11 cellular contexts compared by ENCODE assay signal in genomic region chr14:89615421-89615820, GRCh38.
DNase-seq lines count a peak whose midpoint lies in the region; ATAC-seq and TF ChIP-seq lines count a peak whose summit lies in the region.
"Had no signal": no experiment of that assay in that cellular context is flagged by ENCODE, and none has a peak within 500 bp of the region (broad histone marks: within the 10 kb centered on the region; RNA-seq: fewer than 3 reads in every experiment).

No MANE protein-coding gene starts in this region.

- no peak for DNase-seq in CD8-positive, alpha-beta memory T cell
- peak; percentile 50 for DNase-seq in astrocyte of the hippocampus (ENCODE audit: low read depth, low spot score)
- DNase-seq in naive thymus-derived CD4-positive, alpha-beta T cell: no peak
- DNase-seq in occipital lobe (lab: John Stamatoyannopoulos, UW): no peak
- no peak for DNase-seq in brain microvascular endothelial cell
- DNase-seq: MM.1S, NCI-H345, SHP77 had no signal

- H3K4me3 ChIP-seq in CD8-positive, alpha-beta memory T cell (ENCODE audit: low read length): peak overlapping the region; percentile 1
- H3K4me3 ChIP-seq in HUES64 (ENCODE audit: low read length) (peak overlapping the region; percentile 42), brain microvascular endothelial cell (ENCODE audit: low read depth, low read length) (no peak overlapping the region)
- H3K4me3 ChIP-seq in naive thymus-derived CD4-positive, alpha-beta T cell (ENCODE audit: low read length): no peak overlapping the region

- no peaks in the 10 kb centered on the region for H3K36me3 ChIP-seq in CD8-positive, alpha-beta memory T cell (ENCODE audit: insufficient read depth, low read length)
- H3K36me3 ChIP-seq in HUES64 (ENCODE audit: insufficient read depth, low read length): peaks cover 5% of the 10 kb centered on the region; the same call in 1 of the 2 replicates
- peaks cover 0 to 4% (median 0%) of the 10 kb centered on the region in 3 experiments for H3K36me3 ChIP-seq in naive thymus-derived CD4-positive, alpha-beta T cell (ENCODE audit: control insufficient read depth in 2 of 3, insufficient read depth in 3 of 3, low read length in 3 of 3)
- H3K36me3 ChIP-seq in brain microvascular endothelial cell (replicated peaks): no peaks in the 10 kb centered on the region

- no peak for ATAC-seq in naive thymus-derived CD4-positive, alpha-beta T cell
- ATAC-seq in HG02763 (IDR thresholded peaks at IDR 0.05; ENCODE audit: unreplicated experiment) (no peak), HG02840 (IDR thresholded peaks at IDR 0.05; ENCODE audit: low FRiP score, unreplicated experiment) (no peak)

- no peaks in the 10 kb centered on the region for H3K27me3 ChIP-seq in CD8-positive, alpha-beta memory T cell (ENCODE audit: insufficient read depth, low read length, poor library complexity, severe bottlenecking)
- H3K27me3 ChIP-seq in HUES64 (ENCODE audit: insufficient read depth, low read length) (peaks cover 3% of the 10 kb centered on the region; the same call in 1 of the 2 replicates), brain microvascular endothelial cell (replicated peaks) (no peaks in the 10 kb centered on the region)
- H3K27me3 ChIP-seq in naive thymus-derived CD4-positive, alpha-beta T cell (ENCODE audit: control insufficient read depth in 2 of 2, insufficient read depth in 2 of 2, low read length in 2 of 2): no peaks in the 10 kb centered on the region

- H3K27me3 Mint-ChIP-seq in CD8-positive, alpha-beta memory T cell: no peaks in the 10 kb centered on the region
- H3K27me3 Mint-ChIP-seq in naive thymus-derived CD4-positive, alpha-beta T cell: no peaks in the 10 kb centered on the region

- 16% methylated on average over 3 of the region's 3 CpGs for WGBS in HUES64

- intact Hi-C loops in naive thymus-derived CD4-positive, alpha-beta T cell (cut with micrococcal nuclease): loop anchor here (1.0 to 5.0 kb wide), 5 partner anchors 11 to 782 kb away; partner anchors contain the start of gene CALM1 (in 1 of the 2)

- no peaks in the 10 kb centered on the region for H3K9me3 ChIP-seq in CD8-positive, alpha-beta memory T cell (ENCODE audit: low read length)
- H3K9me3 ChIP-seq in HUES64 (ENCODE audit: insufficient read depth, low read depth, low read length): no peaks in the 10 kb centered on the region
- H3K9me3 ChIP-seq in naive thymus-derived CD4-positive, alpha-beta T cell (ENCODE audit: control insufficient read depth in 2 of 3, low read length in 3 of 3): no peaks in the 10 kb centered on the region

- TF ChIP-seq CTCF in brain microvascular endothelial cell (IDR thresholded peaks at IDR 0.05; ENCODE audit: low read depth, low read length, missing control alignments): no peak

- H3K4me3 Mint-ChIP-seq in CD8-positive, alpha-beta memory T cell: peak overlapping the region; percentile 9 to 97 (median 94)
- H3K4me3 Mint-ChIP-seq in naive thymus-derived CD4-positive, alpha-beta T cell: peak overlapping the region; percentile 68 to 100 (median 96)

- H3K27ac Mint-ChIP-seq in CD8-positive, alpha-beta memory T cell: peak overlapping the region in 7 of 8 donors; percentile 62 to 96 (median 93)
- peak overlapping the region; percentile 93 to 99 (median 97) for H3K27ac Mint-ChIP-seq in naive thymus-derived CD4-positive, alpha-beta T cell

- peaks cover 70 to 83% (median 79%) of the 10 kb centered on the region in 3 donors for H3K4me1 Mint-ChIP-seq in CD8-positive, alpha-beta memory T cell
- peaks cover 46 to 83% (median 69%) of the 10 kb centered on the region in 7 donors for H3K4me1 Mint-ChIP-seq in naive thymus-derived CD4-positive, alpha-beta T cell

- peaks cover 3 to 36% (median 6%) of the 10 kb centered on the region in 3 donors for H3K36me3 Mint-ChIP-seq in CD8-positive, alpha-beta memory T cell
- H3K36me3 Mint-ChIP-seq in naive thymus-derived CD4-positive, alpha-beta T cell: peaks cover 4 to 27% (median 9%) of the 10 kb centered on the region in 5 donors

- CTCF ChIA-PET in CD8-positive, alpha-beta memory T cell (lab: Charles Lee): interaction anchor here (0.9 to 1.3 kb wide), 2 partner anchors 95 to 106 kb away, joined by 3 to 4 read pairs; no protein-coding TSS in a partner anchor
- CTCF ChIA-PET in naive thymus-derived CD4-positive, alpha-beta T cell (lab: Charles Lee): interaction anchor here (0.6 to 2.1 kb wide), 2 partner anchors 105 to 152 kb away, joined by 3 to 6 read pairs; no protein-coding TSS in a partner anchor

- POLR2A ChIA-PET in CD8-positive, alpha-beta memory T cell (lab: Charles Lee): interaction anchor here (0.6 to 1.0 kb wide), 2 partner anchors 9 to 92 kb away, joined by 3 read pairs; no protein-coding TSS in a partner anchor
- POLR2A ChIA-PET in naive thymus-derived CD4-positive, alpha-beta T cell (lab: Charles Lee): interaction anchor here (0.7 to 1.7 kb wide), 4 partner anchors 11 to 106 kb away, joined by 3 to 6 read pairs (median 3); no protein-coding TSS in a partner anchor

- peaks cover 50% of the 10 kb centered on the region for H3K4me1 ChIP-seq in CD8-positive, alpha-beta memory T cell (ENCODE audit: insufficient read depth, low read length)
- peaks cover 56% of the 10 kb centered on the region for H3K4me1 ChIP-seq in HUES64 (ENCODE audit: insufficient read depth, low read length)
- peaks cover 37 to 50% of the 10 kb centered on the region in 2 donors for H3K4me1 ChIP-seq in naive thymus-derived CD4-positive, alpha-beta T cell (ENCODE audit: control insufficient read depth in 2 of 2, insufficient read depth in 2 of 2, low read length in 2 of 2)

- in situ Hi-C loops in brain microvascular endothelial cell (cut with HindIII; ENCODE audit: low pct_ligation_motif_present, low sequenced_read_pairs): no loop called here

- no peak overlapping the region for H3K27ac ChIP-seq in CD8-positive, alpha-beta memory T cell (ENCODE audit: low read depth, low read length)
- peak overlapping the region; percentile 97 for H3K27ac ChIP-seq in HUES64 (ENCODE audit: low read depth, low read length)
- H3K27ac ChIP-seq in naive thymus-derived CD4-positive, alpha-beta T cell (ENCODE audit: low read depth, low read length): peak overlapping the region; percentile 84
- no peak overlapping the region for H3K27ac ChIP-seq in brain microvascular endothelial cell

- H3K9me3 Mint-ChIP-seq in CD8-positive, alpha-beta memory T cell: no peaks in the 10 kb centered on the region
- H3K9me3 Mint-ChIP-seq in naive thymus-derived CD4-positive, alpha-beta T cell: no peaks in the 10 kb centered on the region

- no peak overlapping the region for H3K9ac ChIP-seq in HUES64 (ENCODE audit: low read depth, low read length)

Comparison
In these comparisons a context has a peak if more than half of its experiments do, and no peak if none do; other contexts are left out.
1. H3K27ac ChIP-seq: peak in HUES64 (single experiment) and naive thymus-derived CD4-positive, alpha-beta T cell (single experiment); none in CD8-positive, alpha-beta memory T cell (single experiment) and brain microvascular endothelial cell (single experiment).
2. H3K4me3 ChIP-seq: peak in CD8-positive, alpha-beta memory T cell (single experiment) and HUES64 (single experiment); none in naive thymus-derived CD4-positive, alpha-beta T cell (single experiment) and brain microvascular endothelial cell (single experiment).